ENCODE assay signal across 14 cellular contexts in genomic region chr20:31565699-31566331, GRCh38. TPM values are rescaled to one million over a fixed set of nuclear protein-coding genes. Genes with fewer than 3 reads are reported as not detected.
DNase-seq lines count a peak whose midpoint lies in the region; TF ChIP-seq lines count a peak whose summit lies in the region.
"Had no signal": no experiment of that assay in that cellular context is flagged by ENCODE, and none has a peak within 500 bp of the region (broad histone marks: within the 10 kb centered on the region; RNA-seq: fewer than 3 reads in every experiment).

No MANE protein-coding gene starts in this region.

- H3K27me3 ChIP-seq in MM.1S (replicated peaks; ENCODE audit: insufficient read depth, low read length) (no peaks in the 10 kb centered on the region), WERI-Rb-1 (ENCODE audit: insufficient read depth, low read depth, severe bottlenecking) (no peaks in the 10 kb centered on the region), muscle layer of duodenum (ENCODE audit: low read depth, low read length) (no peaks in the 10 kb centered on the region)
- H3K27me3 ChIP-seq: cardiac muscle cell had no signal

- no peaks in the 10 kb centered on the region for H3K9me2 ChIP-seq in MM.1S (replicated peaks; ENCODE audit: insufficient read depth, low read length)

- TF ChIP-seq CTCF in MM.1S (IDR thresholded peaks at IDR 0.05; ENCODE audit: low read length) (no peak), WERI-Rb-1 (IDR thresholded peaks at IDR 0.05; ENCODE audit: low read depth, low read length) (no peak)

- peaks cover under 1% of the 10 kb centered on the region; the same call in 1 of the 2 replicates for H3K36me3 ChIP-seq in MM.1S (replicated peaks; ENCODE audit: insufficient read depth, low read length)
- H3K36me3 ChIP-seq in WERI-Rb-1: peaks cover 76% of the 10 kb centered on the region
- H3K36me3 ChIP-seq in muscle layer of duodenum (ENCODE audit: control insufficient read depth in 1 of 2, insufficient read depth in 2 of 2, low read length in 2 of 2): peaks cover 41 to 55% of the 10 kb centered on the region in 2 donors

- peak overlapping the region; percentile 6; the same call in 1 of the 2 replicates for H3K4me2 ChIP-seq in MM.1S (ENCODE audit: low read depth, low read length)

- H3K27ac ChIP-seq in MM.1S (ENCODE audit: low read length) (peak overlapping the region; percentile 71), WERI-Rb-1 (peak overlapping the region; percentile 75), muscle layer of duodenum (ENCODE audit: low read length) (peak overlapping the region; percentile 31)

- DNase-seq in DMS53 (lab: John Stamatoyannopoulos, UW): peak; percentile 90
- peak; percentile 66 for DNase-seq in MM.1S
- no peak for DNase-seq in WERI-Rb-1
- no peak for DNase-seq in stimulated activated CD8-positive, alpha-beta memory T cell treated with anti-CD3 and anti-CD28 coated beads, Interleukin-4, amount 100 ng/mL, for 48 hours
- no peak for DNase-seq in A172 (ENCODE audit: low spot score)
- DNase-seq in dedifferentiated amniotic fluid mesenchymal stem cell (ENCODE audit: extremely low spot score): no peak
- no peak for DNase-seq in ecto neural progenitor cell (ENCODE audit: low spot score)
- DNase-seq: activated effector memory CD4-positive, alpha-beta T cell treated with anti-CD3 and anti-CD28 coated beads, Interleukin-2, amount 50 U/mL, for 16 hours; CD8-positive, alpha-beta T cell; NCI-H524 treated with DMSO at 0.1 percent for 48 hours; psoas muscle; stimulated activated CD4-positive, alpha-beta T cell treated with anti-CD3 and anti-CD28 coated beads, Interleukin-4, amount 100 ng/mL, for 1 hour had no signal

- H2AFZ ChIP-seq in MM.1S (ENCODE audit: low read length): no peak overlapping the region

- no peak overlapping the region for H3K4me3 ChIP-seq in MM.1S (ENCODE audit: low read length)
- H3K4me3 ChIP-seq in WERI-Rb-1 (ENCODE audit: low read depth, low read length): no peak overlapping the region
- no peak overlapping the region for H3K4me3 ChIP-seq in muscle layer of duodenum (ENCODE audit: low read depth in 1 of 2, low read length in 2 of 2)
- H3K4me3 ChIP-seq: cardiac muscle cell, psoas muscle had no signal

- H3K79me2 ChIP-seq in MM.1S (ENCODE audit: low read length): peaks cover 10% of the 10 kb centered on the region; the same call in 1 of the 2 replicates

- H3K9me3 ChIP-seq in MM.1S (replicated peaks; ENCODE audit: insufficient read depth, low read length) (no peaks in the 10 kb centered on the region), WERI-Rb-1 (ENCODE audit: severe bottlenecking) (no peaks in the 10 kb centered on the region), muscle layer of duodenum (ENCODE audit: control insufficient read depth in 1 of 2, low read length in 2 of 2) (no peaks in the 10 kb centered on the region)
- H3K9me3 ChIP-seq: psoas muscle had no signal

- H3K9ac ChIP-seq in MM.1S (ENCODE audit: low read length): peak overlapping the region; percentile 26

- peaks cover 65% of the 10 kb centered on the region for H3F3A ChIP-seq in MM.1S (ENCODE audit: insufficient read depth, low read length)

- H3K4me1 ChIP-seq in MM.1S (ENCODE audit: low read length) (peaks cover 63% of the 10 kb centered on the region), muscle layer of duodenum (ENCODE audit: control insufficient read depth in 1 of 2, insufficient read depth in 2 of 2, low read length in 2 of 2) (peaks cover 6 to 18% of the 10 kb centered on the region in 2 donors)

- no peaks in the 10 kb centered on the region for H4K20me1 ChIP-seq in MM.1S (ENCODE audit: insufficient read depth, low read length)

RNA-seq across cellular contexts. Expression of gene ID1, which starts 39.3 kb away (rescaled TPM):
- total RNA-seq in A172 (2014; rRNA removed; shearing (Covaris generic)): 395 and 602 TPM in 2 replicates

RNA-seq across cellular contexts. Expression of gene HM13, which starts 51.6 kb away (rescaled TPM):
- total RNA-seq in A172 (2014; rRNA removed; shearing (Covaris generic)): 58.2 and 67.9 TPM in 2 replicates

Comparison
In these comparisons a context has a peak if more than half of its experiments do, and no peak if none do; other contexts are left out.
1. DNase-seq: peak in DMS53 (single experiment) and MM.1S (single experiment); none in WERI-Rb-1 (single experiment), stimulated activated CD8-positive, alpha-beta memory T cell treated with anti-CD3 and anti-CD28 coated beads, Interleukin-4, amount 100 ng/mL, for 48 hours (single experiment), A172 (single experiment), dedifferentiated amniotic fluid mesenchymal stem cell (single experiment) and ecto neural progenitor cell (single experiment).
2. Peak in every context shown above with its lines, with median percentiles within 50 percentile points of each other: H3K27ac ChIP-seq.